Comparison of ENCODE assay signal across 10 cellular contexts in genomic region chr10:112792487-112793196, GRCh38.
DNase-seq lines count a peak whose midpoint lies in the region.
"Had no signal": no experiment of that assay in that cellular context is flagged by ENCODE, and none has a peak within 500 bp of the region (broad histone marks: within the 10 kb centered on the region; RNA-seq: fewer than 3 reads in every experiment).

No MANE protein-coding gene starts in this region.

- no peaks in the 10 kb centered on the region for H3K36me3 ChIP-seq in rectal smooth muscle tissue (ENCODE audit: control insufficient read depth, insufficient read depth, low read length)

- no peaks in the 10 kb centered on the region for H3K27me3 ChIP-seq in rectal smooth muscle tissue (ENCODE audit: control insufficient read depth, insufficient read depth, low read length)

- intact Hi-C loops in head of caudate nucleus (cut with DNase I) = no loop called here

- H3K9ac ChIP-seq in rectal smooth muscle tissue (ENCODE audit: low read length) = no peak overlapping the region

- H3K27ac ChIP-seq in rectal smooth muscle tissue (ENCODE audit: low read depth, low read length) = peak overlapping the region; percentile 18

- in situ Hi-C loops in G401 (cut with HindIII; ENCODE audit: low sequenced_read_pairs) = no loop called here

- peak overlapping the region; percentile 28 for H3K4me3 ChIP-seq in rectal smooth muscle tissue (ENCODE audit: low read length)

- DNase-seq in G401 (ENCODE audit: low spot score) = peak; percentile 50
- peak; percentile 25 for DNase-seq in SHP77 treated with DMSO at 0.1 percent for 48 hours (lab: John Stamatoyannopoulos, UW)
- peak in 38 of 42 donors; percentile 7 to 85 (median 49) for DNase-seq in head of caudate nucleus
- no peak for DNase-seq in NCI-H128 (lab: John Stamatoyannopoulos, UW; ENCODE audit: unreplicated experiment)
- DNase-seq in NCI-H2029 treated with DMSO at 0.1 percent for 48 hours (lab: John Stamatoyannopoulos, UW) = no peak
- DNase-seq in iPS-NIHi7 (ENCODE audit: extremely low spot score) = no peak
- DNase-seq in NAMALWA (ENCODE audit: low spot score) = no peak
- DNase-seq: activated gamma-delta T cell, OCI-M1 had no signal

- no peaks in the 10 kb centered on the region for H3K4me1 ChIP-seq in rectal smooth muscle tissue (ENCODE audit: control insufficient read depth, insufficient read depth, low read length)

Comparison
In these comparisons a context has a peak if more than half of its experiments do, and no peak if none do; other contexts are left out.
1. DNase-seq: peak in G401 (single experiment), SHP77 treated with DMSO at 0.1 percent for 48 hours (single experiment) and head of caudate nucleus (38 of 42); none in NCI-H128 (single experiment), NCI-H2029 treated with DMSO at 0.1 percent for 48 hours (single experiment), iPS-NIHi7 (single experiment) and NAMALWA (single experiment).